ENCODE assay signal across 8 cellular contexts in the genomic region with DNA sequence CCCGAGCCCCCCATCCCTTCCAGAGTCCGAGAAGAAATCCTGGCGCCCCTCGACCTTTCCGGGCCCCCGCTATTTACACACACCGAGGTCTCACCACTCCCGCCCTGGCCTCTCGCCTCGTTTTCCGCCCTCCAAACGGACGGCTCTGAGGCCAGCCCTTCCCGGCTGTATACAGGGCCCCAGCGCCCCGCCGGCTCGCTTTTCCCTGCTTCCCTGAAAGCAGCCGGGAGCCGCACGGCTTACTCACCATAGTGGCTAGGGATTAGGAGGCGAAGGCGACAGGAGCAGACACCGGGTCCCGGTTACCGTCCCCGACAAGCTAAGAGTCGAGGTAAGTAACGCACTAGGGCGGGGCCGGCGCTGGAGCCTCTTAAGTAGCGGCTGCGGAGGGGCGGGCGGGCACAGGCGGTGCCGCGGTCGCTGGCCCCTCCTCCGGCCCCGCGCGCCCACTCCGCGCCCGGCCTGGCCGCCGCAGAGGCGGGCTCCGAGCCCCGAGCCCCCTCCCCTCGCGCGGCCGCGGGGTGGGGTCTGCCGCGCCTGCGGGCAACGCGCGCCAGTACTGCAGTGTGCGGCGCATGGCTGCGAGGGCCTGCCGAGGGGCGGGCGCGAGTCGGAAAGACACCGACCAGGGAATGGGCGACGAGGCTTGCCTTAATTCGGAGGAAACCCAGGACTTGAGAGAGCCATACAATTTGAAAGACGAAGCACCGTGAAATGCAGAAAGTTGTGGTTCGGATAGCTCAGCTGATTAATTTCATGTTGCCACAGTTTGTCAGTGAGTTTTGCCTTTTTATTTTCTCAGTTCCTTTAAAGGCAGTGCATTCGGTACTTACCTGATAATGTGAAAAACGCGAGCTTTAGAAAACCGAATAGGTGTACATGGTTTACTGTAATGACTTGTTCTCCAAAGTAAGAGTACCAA. TPM values are rescaled to one million over a fixed set of nuclear protein-coding genes. Genes with fewer than 3 reads are reported as not detected.
DNase-seq lines count a peak whose midpoint lies in the region; ATAC-seq and TF ChIP-seq lines count a peak whose summit lies in the region.

A gene (minus strand): TSS at position 345 of the 922 bp plus-strand sequence. CDS start 95 bp downstream, at position 250.

- ATAC-seq in DND-41 (ENCODE audit: insufficient read depth, low read depth) (peak; percentile 76), naive B cell (ENCODE audit: low read depth in 2 of 2) (peak; percentile 79)
- peak; percentile 92 for ATAC-seq in stimulated activated memory B cell treated with anti-CD40 and anti-IgM and Interleukin-4, amounts not matched to agents 10 μg/mL and 1 μg/mL and 100 μg/mL, for 72 hours

- CTCF ChIA-PET in RWPE1 (lab: Yijun Ruan, JAX) = interaction anchor here (0.7 to 1.8 kb wide), 9 partner anchors 10 to 123 kb away, joined by 3 to 21 read pairs (median 5); a partner anchor contains a TSS

- H3K9ac ChIP-seq in DND-41 (ENCODE audit: low read depth, low read length) (peak within 1 kb of the TSS; percentile 99), GM23248 (peak within 1 kb of the TSS; percentile 98)

- WGBS in GM23248 (ENCODE audit: low coverage in 1 of 2, low lambda C conversion rate in 2 of 2, missing lambda C conversion rate in 2 of 2), 2 experiments = 1% methylated on average over 65 to 79 of the region's 82 CpGs

- POLR2A ChIA-PET in RWPE1 (lab: Yijun Ruan, JAX; ENCODE audit: low non-redundant PET) = interaction anchor here (0.7 to 1.5 kb wide), 8 partner anchors 43 to 135 kb away, joined by 3 to 5 read pairs (median 4); a partner anchor contains a TSS

- H3K9me2 ChIP-seq in GM23248 (ENCODE audit: insufficient read depth) = no peaks in the 10 kb centered on the region

- H3K9me3 ChIP-seq in DND-41 (ENCODE audit: insufficient read depth, low read length, severe bottlenecking) (no peaks in the 10 kb centered on the region), GM23248 (ENCODE audit: low read depth) (no peaks in the 10 kb centered on the region)

- DNase-seq in DND-41 (peak; percentile 91), GM23248 (peak; percentile 93), LHCN-M2 (ENCODE audit: low read depth) (peak; percentile 83), RWPE1 (ENCODE audit: low spot score) (peak; percentile 85), fibroblast of gingiva (ENCODE audit: low read depth) (peak; percentile 89), naive B cell (peak; percentile 93)
- DNase-seq in activated T-helper 1 cell treated with anti-CD3 and anti-CD28 coated beads, Interleukin-2, amount 50 U/mL, for 16 hours (ENCODE audit: low read depth in 1 of 2, low spot score in 1 of 2) = peak; percentile 82 to 85

- H3K36me3 ChIP-seq in DND-41 (ENCODE audit: insufficient read depth, low read length) (peaks cover 39% of the 10 kb centered on the region), GM23248 (ENCODE audit: low read depth) (peaks cover 27% of the 10 kb centered on the region)

- peak within 1 kb of the TSS; percentile 53 to 79; a peak in 3 of 4 replicates for H3K4me3 ChIP-seq in DND-41 (ENCODE audit: low read depth in 1 of 2, low read length in 2 of 2)
- peak within 1 kb of the TSS; percentile 91 for H3K4me3 ChIP-seq in GM23248

- H3K36me3 Mint-ChIP-seq in naive B cell = peaks cover 0 to 25% of the 10 kb centered on the region in 2 donors
- peaks cover 43% of the 10 kb centered on the region for H3K36me3 Mint-ChIP-seq in stimulated activated memory B cell treated with anti-CD40 and anti-IgM and Interleukin-4, amounts not matched to agents 10 μg/mL and 1 μg/mL and 100 μg/mL, for 72 hours

- peak within 1 kb of the TSS; percentile 95 to 100 (median 98) for H3K4me3 Mint-ChIP-seq in naive B cell
- H3K4me3 Mint-ChIP-seq in stimulated activated memory B cell treated with anti-CD40 and anti-IgM and Interleukin-4, amounts not matched to agents 10 μg/mL and 1 μg/mL and 100 μg/mL, for 72 hours = peak within 1 kb of the TSS; percentile 99

- H3K79me2 ChIP-seq in DND-41 (ENCODE audit: insufficient read depth, low read length) = peaks cover 49% of the 10 kb centered on the region
- H3K79me2 ChIP-seq in GM23248 (ENCODE audit: insufficient read depth) = peaks cover 58% of the 10 kb centered on the region

- H3K4me1 ChIP-seq in DND-41 (ENCODE audit: insufficient read depth, low read length) = peaks cover 38% of the 10 kb centered on the region
- peaks cover 24% of the 10 kb centered on the region for H3K4me1 ChIP-seq in GM23248 (ENCODE audit: insufficient read depth)

- H3K27me3 Mint-ChIP-seq in naive B cell = no peaks in the 10 kb centered on the region
- H3K27me3 Mint-ChIP-seq in stimulated activated memory B cell treated with anti-CD40 and anti-IgM and Interleukin-4, amounts not matched to agents 10 μg/mL and 1 μg/mL and 100 μg/mL, for 72 hours = no peaks in the 10 kb centered on the region

- H3K27me3 ChIP-seq in DND-41 (ENCODE audit: insufficient read depth, low read length, poor library complexity) (no peaks in the 10 kb centered on the region), GM23248 (replicated peaks; ENCODE audit: insufficient read depth) (no peaks in the 10 kb centered on the region)

- peak within 1 kb of the TSS; percentile 80 for H3K4me2 ChIP-seq in DND-41 (ENCODE audit: insufficient read depth, low read length)
- peak within 1 kb of the TSS; percentile 98 for H3K4me2 ChIP-seq in GM23248 (ENCODE audit: unreplicated experiment)

- H2AFZ ChIP-seq in DND-41 (ENCODE audit: low read depth, low read length) (peak within 1 kb of the TSS; percentile 82), GM23248 (peak within 1 kb of the TSS; percentile 93)

- in situ Hi-C loops in GM23248 (cut with MboI) = no loop called here

- no peaks in the 10 kb centered on the region for H3K9me3 Mint-ChIP-seq in naive B cell
- H3K9me3 Mint-ChIP-seq in stimulated activated memory B cell treated with anti-CD40 and anti-IgM and Interleukin-4, amounts not matched to agents 10 μg/mL and 1 μg/mL and 100 μg/mL, for 72 hours = no peaks in the 10 kb centered on the region

- TF ChIP-seq CTCF in DND-41 (IDR thresholded peaks at IDR 0.05; ENCODE audit: borderline replicate concordance, extremely low read depth, low read length, poor library complexity, severe bottlenecking) = no peak
- TF ChIP-seq CTCF in RWPE1 (conservative IDR thresholded peaks at IDR 0.05; ENCODE audit: low read depth) = no peak

- peaks cover 24% of the 10 kb centered on the region for H4K20me1 ChIP-seq in DND-41 (ENCODE audit: insufficient read depth, low read length)
- peaks cover 12% of the 10 kb centered on the region; the same call in 1 of the 2 replicates for H4K20me1 ChIP-seq in GM23248 (ENCODE audit: insufficient read depth)

- peaks cover 25 to 50% (median 40%) of the 10 kb centered on the region in 3 donors for H3K4me1 Mint-ChIP-seq in naive B cell
- peaks cover 41% of the 10 kb centered on the region for H3K4me1 Mint-ChIP-seq in stimulated activated memory B cell treated with anti-CD40 and anti-IgM and Interleukin-4, amounts not matched to agents 10 μg/mL and 1 μg/mL and 100 μg/mL, for 72 hours

- H3K27ac ChIP-seq in DND-41 (ENCODE audit: low read length) (peak within 1 kb of the TSS; percentile 95), GM23248 (peak within 1 kb of the TSS; percentile 99), RWPE1 (peak within 1 kb of the TSS; percentile 99)

- peak within 1 kb of the TSS; percentile 95 to 99 (median 99) for H3K27ac Mint-ChIP-seq in naive B cell
- peak within 1 kb of the TSS; percentile 99 for H3K27ac Mint-ChIP-seq in stimulated activated memory B cell treated with anti-CD40 and anti-IgM and Interleukin-4, amounts not matched to agents 10 μg/mL and 1 μg/mL and 100 μg/mL, for 72 hours

- H3F3A ChIP-seq in GM23248 (ENCODE audit: insufficient read depth) = peaks cover 48% of the 10 kb centered on the region

RNA-seq across cellular contexts. Expression of the gene that starts here (rescaled TPM):
- total RNA-seq in GM23248 (2014; rRNA removed; shearing (Covaris generic)) = 1,598 and 1,776 TPM in 2 replicates
- polyA plus RNA-seq in GM23248 (2016; fragmentation: Nextera tagmentation; extraction: Ambion mirVana) = 1,195 and 1,237 TPM in 2 replicates
- total RNA-seq in LHCN-M2 (2014; rRNA removed) = 3,747 and 3,781 TPM in 2 replicates
- 3,145 TPM for polyA plus RNA-seq in LHCN-M2 (2012)
- polyA plus RNA-seq in naive B cell (ENCODE audit: low read depth in 6 of 6) = 100 to 1,000 TPM; 355 to 614 (median 402) TPM

Comparison
In these comparisons a context has a peak if more than half of its experiments do, and no peak if none do; other contexts are left out.
1. Peak in every context shown above with its lines: DNase-seq, ATAC-seq, H3K4me3 ChIP-seq and H3K27ac ChIP-seq.